Comparison of ENCODE assay signal across 8 cellular contexts in the genomic region with DNA sequence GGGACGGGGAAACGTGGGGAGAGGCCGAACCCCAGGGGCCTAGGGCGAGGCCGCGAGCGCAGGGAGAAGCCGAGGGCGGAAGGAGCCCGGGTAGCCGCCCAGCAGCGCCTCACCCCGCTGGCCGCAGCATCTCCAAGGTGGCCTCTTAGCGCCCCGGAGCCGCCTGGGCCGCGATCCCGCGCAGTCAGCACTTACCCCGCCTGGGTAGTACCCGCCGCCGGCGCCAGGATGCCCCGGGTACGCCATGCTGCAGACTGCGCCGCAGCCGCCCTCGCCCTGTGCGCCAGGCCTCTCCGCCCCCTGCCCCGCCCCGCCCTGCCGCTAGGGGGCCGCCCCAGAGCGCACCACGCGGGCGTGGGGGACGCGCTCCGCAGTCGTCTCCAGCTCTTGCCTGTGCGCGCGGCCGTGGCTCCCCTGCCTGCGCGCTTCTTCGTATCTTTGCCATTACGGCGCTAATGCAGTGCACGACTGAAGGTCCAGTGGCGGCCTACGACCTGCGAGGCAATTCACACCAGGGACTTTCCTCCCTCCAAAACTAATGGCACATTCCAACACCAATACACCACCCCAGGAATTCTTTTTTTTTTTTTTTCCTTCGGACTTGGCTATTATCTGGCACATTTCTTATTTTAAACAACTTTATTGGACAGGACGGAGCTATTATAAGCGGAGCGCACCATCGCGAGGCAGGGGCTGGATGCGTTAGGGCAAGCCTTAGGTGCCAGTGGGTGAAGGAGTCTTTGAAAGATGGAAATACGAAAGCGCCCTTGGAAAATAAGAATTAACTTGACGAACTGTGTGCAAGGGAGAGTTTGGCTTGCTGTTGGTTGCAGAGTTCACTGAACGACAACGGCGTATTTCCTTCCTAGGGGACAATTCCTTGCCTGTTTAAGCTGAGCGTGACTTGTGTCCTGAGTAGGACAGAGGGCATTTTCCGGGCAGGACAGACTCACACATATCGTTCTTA. TPM values are rescaled to one million over a fixed set of nuclear protein-coding genes. Genes with fewer than 3 reads are reported as not detected.
DNase-seq lines count a peak whose midpoint lies in the region; ATAC-seq and TF ChIP-seq lines count a peak whose summit lies in the region.

A gene with protein sequence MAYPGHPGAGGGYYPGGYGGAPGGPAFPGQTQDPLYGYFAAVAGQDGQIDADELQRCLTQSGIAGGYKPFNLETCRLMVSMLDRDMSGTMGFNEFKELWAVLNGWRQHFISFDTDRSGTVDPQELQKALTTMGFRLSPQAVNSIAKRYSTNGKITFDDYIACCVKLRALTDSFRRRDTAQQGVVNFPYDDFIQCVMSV (minus strand): TSS at position 258 of the 967 bp plus-strand sequence. CDS start 12 bp downstream, at position 246.

- no peaks in the 10 kb centered on the region for H3K27me3 Mint-ChIP-seq in activated T-helper 17 cell treated with anti-CD3 and anti-CD28 coated beads, Interleukin-2, amount 50 U/mL, for 72 hours
- no peaks in the 10 kb centered on the region for H3K27me3 Mint-ChIP-seq in nephron (ENCODE audit: low read depth)
- no peaks in the 10 kb centered on the region for H3K27me3 Mint-ChIP-seq in stimulated activated naive CD8-positive, alpha-beta T cell treated with anti-CD3 and anti-CD28 coated beads, Interleukin-15, Interleukin-2, amounts not matched to agents 100 ng/mL and 50 ng/mL, for 24 hours

- H3K36me3 ChIP-seq in KMS-11 (ENCODE audit: insufficient read depth) = peaks cover 5% of the 10 kb centered on the region; the same call in 1 of the 2 replicates

- H3K9ac ChIP-seq in KMS-11 = peak within 1 kb of the TSS; percentile 91

- peak within 1 kb of the TSS; percentile 72 for H3K4me3 ChIP-seq in KMS-11 (IDR thresholded peaks at IDR 0.05; ENCODE audit: insufficient read depth, low read depth, low read length)

- H3K27ac ChIP-seq in KMS-11 = peak within 1 kb of the TSS; percentile 86

- no peaks in the 10 kb centered on the region for H3K9me3 Mint-ChIP-seq in activated T-helper 17 cell treated with anti-CD3 and anti-CD28 coated beads, Interleukin-2, amount 50 U/mL, for 72 hours
- no peaks in the 10 kb centered on the region for H3K9me3 Mint-ChIP-seq in nephron
- no peaks in the 10 kb centered on the region for H3K9me3 Mint-ChIP-seq in stimulated activated naive CD8-positive, alpha-beta T cell treated with anti-CD3 and anti-CD28 coated beads, Interleukin-15, Interleukin-2, amounts not matched to agents 100 ng/mL and 50 ng/mL, for 24 hours

- peaks cover 10% of the 10 kb centered on the region for H3K4me1 Mint-ChIP-seq in activated T-helper 17 cell treated with anti-CD3 and anti-CD28 coated beads, Interleukin-2, amount 50 U/mL, for 72 hours
- H3K4me1 Mint-ChIP-seq in nephron = peaks cover 26% of the 10 kb centered on the region
- peaks cover 28% of the 10 kb centered on the region for H3K4me1 Mint-ChIP-seq in stimulated activated naive CD8-positive, alpha-beta T cell treated with anti-CD3 and anti-CD28 coated beads, Interleukin-15, Interleukin-2, amounts not matched to agents 100 ng/mL and 50 ng/mL, for 24 hours (ENCODE audit: low read depth)

- peaks cover 44% of the 10 kb centered on the region for H3K4me1 ChIP-seq in KMS-11 (ENCODE audit: low read depth, poor library complexity, severe bottlenecking)

- peak within 1 kb of the TSS; percentile 85 for H3K4me3 Mint-ChIP-seq in activated T-helper 17 cell treated with anti-CD3 and anti-CD28 coated beads, Interleukin-2, amount 50 U/mL, for 72 hours
- H3K4me3 Mint-ChIP-seq in nephron = peak within 1 kb of the TSS; percentile 91 to 96 (median 95)
- peak within 1 kb of the TSS; percentile 94 for H3K4me3 Mint-ChIP-seq in stimulated activated naive CD8-positive, alpha-beta T cell treated with anti-CD3 and anti-CD28 coated beads, Interleukin-15, Interleukin-2, amounts not matched to agents 100 ng/mL and 50 ng/mL, for 24 hours

- peaks cover 27% of the 10 kb centered on the region for H3K79me2 ChIP-seq in KMS-11 (ENCODE audit: insufficient read depth, low read depth)

- no peaks in the 10 kb centered on the region for H4K20me1 ChIP-seq in KMS-11 (ENCODE audit: insufficient read depth)

- peak; percentile 86 for DNase-seq in EL
- peak; percentile 85 for DNase-seq in RPMI7951 (ENCODE audit: low read depth)
- peak; percentile 81 for DNase-seq in fibroblast of peridontal ligament (ENCODE audit: extremely low read depth)

- no peaks in the 10 kb centered on the region for H3K27me3 ChIP-seq in KMS-11 (ENCODE audit: insufficient read depth, low read depth)

- H2AFZ ChIP-seq in KMS-11 (ENCODE audit: low read depth) = peak within 1 kb of the TSS; percentile 99

- peak within 1 kb of the TSS; percentile 97 for H3K4me2 ChIP-seq in KMS-11

- peak within 1 kb of the TSS; percentile 96 for H3K27ac Mint-ChIP-seq in activated T-helper 17 cell treated with anti-CD3 and anti-CD28 coated beads, Interleukin-2, amount 50 U/mL, for 72 hours
- peak within 1 kb of the TSS; percentile 97 to 99 (median 98) for H3K27ac Mint-ChIP-seq in nephron
- peak within 1 kb of the TSS; percentile 91 for H3K27ac Mint-ChIP-seq in stimulated activated naive CD8-positive, alpha-beta T cell treated with anti-CD3 and anti-CD28 coated beads, Interleukin-15, Interleukin-2, amounts not matched to agents 100 ng/mL and 50 ng/mL, for 24 hours

- TF ChIP-seq CTCF in KMS-11 (conservative IDR thresholded peaks at IDR 0.05; ENCODE audit: low read depth, low read length) (peak; percentile 87), nephron (IDR thresholded peaks at IDR 0.05; ENCODE audit: unreplicated experiment in 3 of 3) (peak; percentile 91 to 96 (median 91))

- H3K36me3 Mint-ChIP-seq in activated T-helper 17 cell treated with anti-CD3 and anti-CD28 coated beads, Interleukin-2, amount 50 U/mL, for 72 hours (ENCODE audit: low read depth) = peaks cover 36% of the 10 kb centered on the region
- H3K36me3 Mint-ChIP-seq in nephron (ENCODE audit: low read depth) = peaks cover 12% of the 10 kb centered on the region
- peaks cover 29% of the 10 kb centered on the region for H3K36me3 Mint-ChIP-seq in stimulated activated naive CD8-positive, alpha-beta T cell treated with anti-CD3 and anti-CD28 coated beads, Interleukin-15, Interleukin-2, amounts not matched to agents 100 ng/mL and 50 ng/mL, for 24 hours (ENCODE audit: low read depth)

- peak; percentile 52 for ATAC-seq in GM21786 (IDR thresholded peaks at IDR 0.05; ENCODE audit: unreplicated experiment)
- peak; percentile 95 for ATAC-seq in activated T-helper 17 cell treated with anti-CD3 and anti-CD28 coated beads, Interleukin-2, amount 50 U/mL, for 72 hours (replicated peaks)

RNA-seq across cellular contexts. Expression of the gene that starts here (rescaled TPM):
- 165 and 176 TPM in 2 replicates for total RNA-seq in RPMI7951 (2014; rRNA removed; shearing (Covaris generic))
- 100 to 1,000 TPM; 133 to 223 TPM for total RNA-seq in activated T-helper 17 cell treated with anti-CD3 and anti-CD28 coated beads, Interleukin-2, amount 50 U/mL, for 72 hours

Comparison
In these comparisons a context has a peak if more than half of its experiments do, and no peak if none do; other contexts are left out.
1. Peak in every context shown above with its lines: DNase-seq, ATAC-seq, H3K4me3 ChIP-seq and H3K27ac ChIP-seq.